Comparison of ENCODE assay signal across 39 cellular contexts in genomic region chr5:4720831-4721230, GRCh38.
DNase-seq lines count a peak whose midpoint lies in the region; ATAC-seq, FAIRE-seq and TF ChIP-seq lines count a peak whose summit lies in the region.
"Had no signal": no experiment of that assay in that cellular context is flagged by ENCODE, and none has a peak within 500 bp of the region (broad histone marks: within the 10 kb centered on the region; RNA-seq: fewer than 3 reads in every experiment).

No MANE protein-coding gene starts in this region.

- no TSS peak for BruUV-seq in MCF 10A (replicated peaks; lab: Mats Ljungman, UMichigan)

- H3K27me3 Mint-ChIP-seq in MCF 10A (ENCODE audit: insufficient read depth, unreplicated experiment) = no peaks in the 10 kb centered on the region
- no peaks in the 10 kb centered on the region for H3K27me3 Mint-ChIP-seq in CD8-positive, alpha-beta memory T cell
- H3K27me3 Mint-ChIP-seq: activated CD8-positive, alpha-beta memory T cell treated with anti-CD3 and anti-CD28 coated beads, Interleukin-2, amount 10 ng/mL, durations not matched to agents 7 days and 5 days had no signal

- H3K27me3 ChIP-seq in breast epithelium (no peaks in the 10 kb centered on the region), RWPE2 (ENCODE audit: insufficient read depth, poor library complexity, severe bottlenecking) (peaks cover 17% of the 10 kb centered on the region)
- no peaks in the 10 kb centered on the region for H3K27me3 ChIP-seq in CD8-positive, alpha-beta memory T cell (ENCODE audit: insufficient read depth, low read length, poor library complexity, severe bottlenecking)
- H3K27me3 ChIP-seq: body of pancreas, neural progenitor cell, pancreas, Peyer's patch, suprapubic skin, upper lobe of left lung had no signal

- no peak overlapping the region for H3K27ac ChIP-seq in breast epithelium
- H3K27ac ChIP-seq in RWPE2 (ENCODE audit: poor library complexity, severe bottlenecking) = no peak overlapping the region
- no peak overlapping the region for H3K27ac ChIP-seq in CD8-positive, alpha-beta memory T cell (ENCODE audit: low read depth, low read length)
- H3K27ac ChIP-seq: body of pancreas, C4-2B, dorsolateral prefrontal cortex, neural progenitor cell, pancreas, Peyer's patch, suprapubic skin, upper lobe of left lung had no signal

- POLR2A ChIA-PET in MCF 10A (lab: Yijun Ruan, JAX) = no interaction called here
- POLR2A ChIA-PET in CD8-positive, alpha-beta memory T cell (lab: Charles Lee) = no interaction called here

- TF ChIP-seq CTCF in MCF 10A (IDR thresholded peaks at IDR 0.05; ENCODE audit: unreplicated experiment) (no peak), breast epithelium (IDR thresholded peaks at IDR 0.05) (no peak), RWPE2 (IDR thresholded peaks at IDR 0.05; ENCODE audit: poor library complexity, severe bottlenecking) (no peak)

- TF ChIP-seq POLR2A in breast epithelium (IDR thresholded peaks at IDR 0.05) = no peak

- H3K9me3 ChIP-seq in breast epithelium (no peaks in the 10 kb centered on the region), RWPE2 (ENCODE audit: severe bottlenecking) (no peaks in the 10 kb centered on the region)
- H3K9me3 ChIP-seq in CD8-positive, alpha-beta memory T cell (ENCODE audit: low read length) = no peaks in the 10 kb centered on the region
- H3K9me3 ChIP-seq: body of pancreas, pancreas, Peyer's patch, suprapubic skin, upper lobe of left lung had no signal

- H3K4me3 Mint-ChIP-seq in MCF 10A (ENCODE audit: unreplicated experiment) = no peak overlapping the region
- no peak overlapping the region for H3K4me3 Mint-ChIP-seq in CD8-positive, alpha-beta memory T cell
- H3K4me3 Mint-ChIP-seq: activated CD8-positive, alpha-beta memory T cell treated with anti-CD3 and anti-CD28 coated beads, Interleukin-2, amount 10 ng/mL, durations not matched to agents 7 days and 5 days; neural progenitor cell; T-helper 1 cell treated with Interleukin-12 subunit alpha and Interleukin-12 subunit beta and Interleukin-4 antibody, amounts not matched to agents 30 μg/mL and 1 μg/mL, for 36 hours had no signal

- DNase-seq in MCF 10A (ENCODE audit: unreplicated experiment) = peak; percentile 69
- DNase-seq in breast epithelium (ENCODE audit: low spot score in 2 of 2) = no peak
- DNase-seq in RWPE2 (ENCODE audit: low spot score) = no peak
- DNase-seq in urothelium cell line (ENCODE audit: low spot score) = peak; percentile 54
- no peak for DNase-seq in CD8-positive, alpha-beta memory T cell
- DNase-seq in NCI-H1105 treated with DMSO at 0.1 percent for 48 hours (lab: John Stamatoyannopoulos, UW) = no peak
- DNase-seq: 8988T; activated CD4-positive, alpha-beta T cell treated with anti-CD3 and anti-CD28 coated beads, Interleukin-2, amount 50 U/mL, for 4 hours; activated CD8-positive, alpha-beta memory T cell treated with anti-CD3 and anti-CD28 coated beads, Interleukin-2, amount 10 ng/mL, durations not matched to agents 7 days and 5 days; activated gamma-delta T cell treated with Interleukin-2 at 50 U/mL for 16 hours; activated T-cell treated with anti-CD3 and anti-CD28 coated beads, Interleukin-2, amount 50 U/mL, for 48 hours; body of pancreas; Calu3; cerebellar nuclear complex; DND-41; dorsolateral prefrontal cortex; hypothalamus; KG1; mesenchymal stem cell; NCI-H1417; NCI-H2081; NCI-H69; pancreas; Peyer's patch; retina; stimulated activated CD4-positive, alpha-beta T cell treated with anti-CD3 and anti-CD28 coated beads, Interleukin-1b, Interleukin-23, amount 100 ng/mL, for 48 hours; stimulated activated naive CD4-positive, alpha-beta T cell treated with Interleukin-2 at 50 U/mL for 16 hours; upper lobe of left lung had no signal

- peaks cover 10% of the 10 kb centered on the region for H3K4me1 Mint-ChIP-seq in MCF 10A (ENCODE audit: insufficient read depth, unreplicated experiment)
- H3K4me1 Mint-ChIP-seq in CD8-positive, alpha-beta memory T cell = no peaks in the 10 kb centered on the region
- H3K4me1 Mint-ChIP-seq: activated CD8-positive, alpha-beta memory T cell treated with anti-CD3 and anti-CD28 coated beads, Interleukin-2, amount 10 ng/mL, durations not matched to agents 7 days and 5 days had no signal

- CTCF ChIA-PET in MCF 10A (lab: Yijun Ruan, JAX) = no interaction called here
- CTCF ChIA-PET in CD8-positive, alpha-beta memory T cell (lab: Charles Lee) = no interaction called here

- H3K4me1 ChIP-seq in breast epithelium = no peaks in the 10 kb centered on the region
- H3K4me1 ChIP-seq in RWPE2 (ENCODE audit: insufficient read depth, poor library complexity, severe bottlenecking) = no peaks in the 10 kb centered on the region
- H3K4me1 ChIP-seq in CD8-positive, alpha-beta memory T cell (ENCODE audit: insufficient read depth, low read length) = no peaks in the 10 kb centered on the region
- H3K4me1 ChIP-seq: body of pancreas, pancreas, Peyer's patch, suprapubic skin, upper lobe of left lung had no signal

- FAIRE-seq in urothelium cell line (lab: Jason Lieb, UNC) = no peak
- FAIRE-seq: endometrium, H54, pancreas, TTC549 had no signal

- no peaks in the 10 kb centered on the region for H3K36me3 ChIP-seq in breast epithelium
- no peaks in the 10 kb centered on the region for H3K36me3 ChIP-seq in RWPE2 (ENCODE audit: low read depth)
- no peaks in the 10 kb centered on the region for H3K36me3 ChIP-seq in CD8-positive, alpha-beta memory T cell (ENCODE audit: insufficient read depth, low read length)
- H3K36me3 ChIP-seq: neural progenitor cell, pancreas, Peyer's patch, suprapubic skin, upper lobe of left lung had no signal

- H3K27ac Mint-ChIP-seq in MCF 10A (ENCODE audit: low read depth, unreplicated experiment) = no peak overlapping the region
- H3K27ac Mint-ChIP-seq in CD8-positive, alpha-beta memory T cell = no peak overlapping the region
- H3K27ac Mint-ChIP-seq: activated CD8-positive, alpha-beta memory T cell treated with anti-CD3 and anti-CD28 coated beads, Interleukin-2, amount 10 ng/mL, durations not matched to agents 7 days and 5 days; neural progenitor cell; T-helper 1 cell treated with Interleukin-12 subunit alpha and Interleukin-12 subunit beta and Interleukin-4 antibody, amounts not matched to agents 30 μg/mL and 1 μg/mL, for 36 hours had no signal

- H3K36me3 Mint-ChIP-seq in MCF 10A (ENCODE audit: insufficient read depth, unreplicated experiment) = no peaks in the 10 kb centered on the region
- H3K36me3 Mint-ChIP-seq in CD8-positive, alpha-beta memory T cell = peaks cover 0 to 1% (median 0%) of the 10 kb centered on the region in 3 donors
- H3K36me3 Mint-ChIP-seq: activated CD8-positive, alpha-beta memory T cell treated with anti-CD3 and anti-CD28 coated beads, Interleukin-2, amount 10 ng/mL, durations not matched to agents 7 days and 5 days; neural progenitor cell had no signal

- peaks cover 5% of the 10 kb centered on the region for H3K9me3 Mint-ChIP-seq in MCF 10A (ENCODE audit: unreplicated experiment)
- H3K9me3 Mint-ChIP-seq in CD8-positive, alpha-beta memory T cell = peaks cover 2 to 29% (median 11%) of the 10 kb centered on the region in 5 donors
- H3K9me3 Mint-ChIP-seq: neural progenitor cell; T-helper 1 cell treated with Interleukin-12 subunit alpha and Interleukin-12 subunit beta and Interleukin-4 antibody, amounts not matched to agents 30 μg/mL and 1 μg/mL, for 36 hours had no signal

- ATAC-seq in RWPE2 (ENCODE audit: low read depth) (peak; percentile 56), esophagus mucosa (peak; percentile 62), GM21723 (IDR thresholded peaks at IDR 0.05; ENCODE audit: unreplicated experiment) (no peak)
- ATAC-seq: activated CD8-positive, alpha-beta memory T cell treated with anti-CD3 and anti-CD28 coated beads, Interleukin-2, amount 10 ng/mL, durations not matched to agents 7 days and 5 days; body of pancreas; left lobe of liver; pancreas had no signal

- no peak overlapping the region for H3K4me3 ChIP-seq in breast epithelium
- H3K4me3 ChIP-seq in RWPE2 (ENCODE audit: severe bottlenecking) = no peak overlapping the region
- no peak overlapping the region for H3K4me3 ChIP-seq in CD8-positive, alpha-beta memory T cell (ENCODE audit: low read length)
- H3K4me3 ChIP-seq: body of pancreas, dorsolateral prefrontal cortex, neural progenitor cell, pancreas, Peyer's patch, smooth muscle cell, suprapubic skin, upper lobe of left lung had no signal

- intact Hi-C loops in MCF 10A (cut with micrococcal nuclease) (no loop called here), breast epithelium (cut with DNase I; ENCODE audit: low total_unique reads) (loop anchor here (10.0 kb wide), 1 partner anchor 1006 kb away; no protein-coding TSS in a partner anchor)

Comparison
In these comparisons a context has a peak if more than half of its experiments do, and no peak if none do; other contexts are left out.
1. DNase-seq: peak in MCF 10A (single experiment) and urothelium cell line (single experiment); none in breast epithelium (0 of 2), RWPE2 (single experiment), CD8-positive, alpha-beta memory T cell (0 of 5) and NCI-H1105 treated with DMSO at 0.1 percent for 48 hours (single experiment).